In genomic region chr11:15651782-15652181, GRCh38 we compare ENCODE assay signal across 1 cellular context.
TF ChIP-seq lines count a peak whose summit lies in the region.

No MANE protein-coding gene starts in this region.

TF ChIP-seq in IMR-90, 13 proteins besides CTCF, POLR2A, EP300 and RAD21 (continued from another document):
- TF ChIP-seq ELK1 (IDR thresholded peaks at IDR 0.05; ENCODE audit: borderline replicate concordance, low read depth, low read length): no peak
- no peak for TF ChIP-seq NFE2L2 (IDR thresholded peaks at IDR 0.05; ENCODE audit: low read depth, low read length)
- TF ChIP-seq RFX5 (IDR thresholded peaks at IDR 0.05; ENCODE audit: low read depth, low read length): no peak
- no peak for TF ChIP-seq MAFK (IDR thresholded peaks at IDR 0.05; ENCODE audit: low read depth, low read length)
- TF ChIP-seq RCOR1 (IDR thresholded peaks at IDR 0.05; ENCODE audit: insufficient replicate concordance, low read length): no peak
- TF ChIP-seq, protein P1, sequence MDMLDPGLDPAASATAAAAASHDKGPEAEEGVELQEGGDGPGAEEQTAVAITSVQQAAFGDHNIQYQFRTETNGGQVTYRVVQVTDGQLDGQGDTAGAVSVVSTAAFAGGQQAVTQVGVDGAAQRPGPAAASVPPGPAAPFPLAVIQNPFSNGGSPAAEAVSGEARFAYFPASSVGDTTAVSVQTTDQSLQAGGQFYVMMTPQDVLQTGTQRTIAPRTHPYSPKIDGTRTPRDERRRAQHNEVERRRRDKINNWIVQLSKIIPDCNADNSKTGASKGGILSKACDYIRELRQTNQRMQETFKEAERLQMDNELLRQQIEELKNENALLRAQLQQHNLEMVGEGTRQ (IDR thresholded peaks at IDR 0.05; ENCODE audit: low read depth, low read length): no peak
- TF ChIP-seq BHLHE40 (IDR thresholded peaks at IDR 0.05; ENCODE audit: low read depth, low read length): no peak
